9 cellular contexts compared by ENCODE assay signal in the genomic region with DNA sequence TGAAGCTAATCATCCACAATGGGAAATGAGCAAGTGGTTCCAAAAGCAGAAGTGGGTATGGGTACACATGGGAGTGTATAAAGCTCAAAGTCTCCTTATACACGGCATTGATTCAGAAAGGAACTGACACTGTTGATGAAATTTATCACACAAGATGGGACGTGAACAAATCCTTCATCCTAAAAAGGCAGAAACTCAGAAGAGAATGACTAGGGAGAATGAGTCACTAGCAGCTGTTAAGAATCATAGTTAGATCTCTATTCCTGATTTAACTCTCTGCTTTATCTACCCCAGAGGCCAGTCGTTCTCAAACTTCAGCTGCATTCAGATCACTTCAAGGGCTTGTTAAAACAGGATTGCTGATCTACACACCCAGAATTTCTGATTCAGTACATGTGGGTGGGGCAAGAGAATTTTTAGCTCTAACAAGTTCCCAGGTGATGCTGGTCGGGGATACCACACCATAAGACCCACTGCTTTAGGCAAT.
DNase-seq lines count a peak whose midpoint lies in the region; FAIRE-seq lines count a peak whose summit lies in the region.
"Had no signal": no experiment of that assay in that cellular context is flagged by ENCODE, and none has a peak within 500 bp of the region (broad histone marks: within the 10 kb centered on the region; RNA-seq: fewer than 3 reads in every experiment).

No MANE protein-coding gene starts in this region.

- DNase-seq in NOMO-1 treated with DMSO at 0.1 percent for 48 hours (lab: John Stamatoyannopoulos, UW; ENCODE audit: unreplicated experiment): peak; percentile 55
- no peak for DNase-seq in NOMO-1 treated with dmso at 0.1 percent for 144 hours (lab: John Stamatoyannopoulos, UW; ENCODE audit: unreplicated experiment)
- peak; percentile 85 for DNase-seq in RCC 7860 (ENCODE audit: low spot score)
- peak; percentile 33 for DNase-seq in glomerular endothelial cell (ENCODE audit: extremely low read depth, low read depth, low spot score)
- DNase-seq in stromal cell of bone marrow (ENCODE audit: low read depth): peak; percentile 86
- no peak for DNase-seq in NK-92 (lab: John Stamatoyannopoulos, UW; ENCODE audit: unreplicated experiment)
- no peak for DNase-seq in NCI-H82 (lab: John Stamatoyannopoulos, UW)
- no peak for DNase-seq in SKM-1 (lab: John Stamatoyannopoulos, UW; ENCODE audit: unreplicated experiment)

- FAIRE-seq in RCC 7860 (lab: Jason Lieb, UNC): peak; percentile 86
- FAIRE-seq: A204.1 had no signal

Comparison
In these comparisons a context has a peak if more than half of its experiments do, and no peak if none do; other contexts are left out.
1. DNase-seq: peak in NOMO-1 treated with DMSO at 0.1 percent for 48 hours (single experiment), RCC 7860 (single experiment), glomerular endothelial cell (single experiment) and stromal cell of bone marrow (single experiment); none in NOMO-1 treated with dmso at 0.1 percent for 144 hours (single experiment), NK-92 (single experiment), NCI-H82 (single experiment) and SKM-1 (single experiment).